Comparison of ENCODE assay signal across 16 cellular contexts in the genomic region with DNA sequence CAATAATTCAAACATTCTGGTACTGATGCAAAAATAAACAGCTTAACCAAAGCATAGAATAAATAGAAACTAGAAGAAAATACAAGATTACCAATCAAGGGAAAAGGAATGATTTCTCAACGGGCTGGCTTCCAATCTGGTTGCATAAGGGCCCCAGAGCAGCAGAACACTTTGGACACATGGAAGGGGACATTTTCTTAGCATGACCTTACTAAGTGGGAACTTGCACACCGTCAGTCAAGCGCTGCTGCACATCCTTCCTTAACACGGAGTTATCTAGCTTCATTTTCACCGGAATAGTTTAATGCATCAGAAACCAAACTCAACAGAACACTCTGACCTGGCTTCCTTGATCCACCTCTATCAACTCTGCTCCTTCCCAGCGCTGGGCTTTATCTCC.
"Had no signal": no experiment of that assay in that cellular context is flagged by ENCODE, and none has a peak within 500 bp of the region (broad histone marks: within the 10 kb centered on the region; RNA-seq: fewer than 3 reads in every experiment).

No MANE protein-coding gene starts in this region.

- DNase-seq: colonic mucosa; dermis blood vessel endothelial cell; heart right ventricle; hypothalamus; mammary epithelial cell; naive thymus-derived CD4-positive, alpha-beta T cell; nephron progenitor cell; stimulated activated CD4-positive, alpha-beta T cell treated with anti-CD3 and anti-CD28 coated beads, Interleukin-4, amount 100 ng/mL, for 1 hour; stimulated activated CD8-positive, alpha-beta memory T cell treated with anti-CD3 and anti-CD28 coated beads, Interleukin-4, amount 100 ng/mL, for 48 hours; stimulated activated naive CD8-positive, alpha-beta T cell treated with anti-CD3 and anti-CD28 coated beads, Interleukin-15, Interleukin-2, amounts not matched to agents 100 U/mL and 50 U/mL, for 24 hours; upper lobe of right lung had no signal

- ATAC-seq: naive thymus-derived CD4-positive, alpha-beta T cell; stimulated activated effector memory CD8-positive, alpha-beta T cell treated with anti-CD3 and anti-CD28 coated beads, Interleukin-12 subunit alpha, Interleukin-12 subunit beta, amount 100 ng/mL, for 72 hours; stimulated activated naive CD8-positive, alpha-beta T cell treated with anti-CD3 and anti-CD28 coated beads, Interleukin-15, Interleukin-2, amounts not matched to agents 100 U/mL and 50 U/mL, for 24 hours; upper lobe of right lung had no signal

- H3K27me3 ChIP-seq: cardiac muscle cell, colonic mucosa, neutrophil, tibial nerve, upper lobe of right lung had no signal

- H3K27ac ChIP-seq: cardiac muscle cell, colonic mucosa, heart right ventricle, neutrophil, suprapubic skin, tibial nerve, upper lobe of right lung had no signal

- H3K36me3 ChIP-seq: cardiac muscle cell, colonic mucosa, heart right ventricle, neutrophil, suprapubic skin, tibial nerve, upper lobe of right lung had no signal

- H3K4me1 ChIP-seq: colonic mucosa, heart right ventricle, suprapubic skin, tibial nerve, upper lobe of right lung had no signal

- H3K9me3 ChIP-seq: colonic mucosa, neutrophil, suprapubic skin, tibial nerve, upper lobe of right lung had no signal

- H3K4me3 ChIP-seq: cardiac muscle cell, colonic mucosa, heart right ventricle, suprapubic skin, tibial nerve, upper lobe of right lung had no signal
